In the genomic region with DNA sequence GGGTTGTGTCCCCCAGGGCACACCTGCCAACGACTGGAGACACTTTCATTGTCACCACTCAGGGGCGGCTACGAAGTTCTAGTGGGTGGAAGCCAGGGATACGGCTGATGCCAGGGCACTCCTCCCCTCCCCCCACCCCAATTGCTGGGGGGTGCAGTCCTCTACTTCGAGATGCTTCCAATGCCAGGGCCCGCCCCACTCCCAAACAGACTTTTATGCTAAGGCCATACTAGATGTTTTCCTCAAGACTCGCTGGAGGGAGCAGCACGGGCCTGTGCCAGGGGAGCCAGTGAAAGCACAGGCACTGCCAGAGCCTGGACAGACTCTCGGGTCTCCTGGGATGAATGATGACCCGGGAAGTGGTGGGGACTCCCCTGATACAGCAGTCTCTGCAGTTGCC, we compare ENCODE assay signal across 6 cellular contexts.
"Had no signal": no experiment of that assay in that cellular context is flagged by ENCODE, and none has a peak within 500 bp of the region (broad histone marks: within the 10 kb centered on the region; RNA-seq: fewer than 3 reads in every experiment).

No MANE protein-coding gene starts in this region.

- H3K27ac ChIP-seq: HL-60 had no signal

- DNase-seq: IMR-90, KBM-7, KG1 had no signal

- FAIRE-seq: HTR-8/SVneo, K562 had no signal

- H3K4me3 ChIP-seq: K562 had no signal

- ATAC-seq: K562 had no signal
